ENCODE assay signal across 6 cellular contexts in the genomic region with DNA sequence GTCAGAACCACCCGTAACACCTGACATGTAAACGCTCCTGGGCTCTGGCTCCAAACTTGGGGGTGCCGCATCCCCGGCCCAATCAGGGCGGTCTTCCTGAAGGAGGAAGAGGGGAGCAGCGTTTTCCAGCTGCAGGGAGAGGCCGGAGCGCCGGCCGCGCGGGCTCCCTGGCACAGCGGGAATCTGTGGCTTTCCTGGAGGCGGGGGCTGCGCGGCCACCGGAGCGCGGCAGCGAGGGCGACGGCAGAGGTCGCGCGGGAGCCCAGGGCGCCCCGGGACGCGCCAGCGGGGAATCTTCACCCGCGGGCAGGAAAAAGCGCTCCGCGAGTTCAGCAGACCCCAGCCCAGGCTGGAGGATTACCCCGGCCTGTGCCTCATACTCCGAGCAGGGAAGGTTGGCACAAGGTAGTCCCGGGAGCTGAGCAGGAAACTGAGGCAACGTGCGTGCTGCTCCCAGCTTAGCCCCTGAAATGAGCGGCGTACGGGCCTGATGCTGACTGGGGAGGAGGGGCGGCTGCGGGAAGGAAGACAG.
DNase-seq lines count a peak whose midpoint lies in the region; ATAC-seq and TF ChIP-seq lines count a peak whose summit lies in the region.

No MANE protein-coding gene starts in this region.

- TF ChIP-seq CTCF in retinal pigment epithelial cell (conservative IDR thresholded peaks at IDR 0.05; ENCODE audit: low read depth, low read length) = no peak

- H3K4me3 ChIP-seq in HUES48 (ENCODE audit: low read depth, low read length) = peak overlapping the region; percentile 55
- H3K4me3 ChIP-seq in duodenal mucosa (ENCODE audit: low read depth in 1 of 2, low read length in 2 of 2) = peak overlapping the region; percentile 77 to 89
- H3K4me3 ChIP-seq in retinal pigment epithelial cell (ENCODE audit: low read length) = peak overlapping the region; percentile 57

- H3K9ac ChIP-seq in HUES48 (ENCODE audit: low read depth, low read length) (no peak overlapping the region), duodenal mucosa (ENCODE audit: low read depth in 1 of 2, low read length in 2 of 2) (peak overlapping the region; percentile 43 to 59)

- H3K27ac ChIP-seq in HUES48 (ENCODE audit: low read depth, low read length) (no peak overlapping the region), duodenal mucosa (ENCODE audit: low read depth, low read length) (peak overlapping the region; percentile 36)

- H3K9me3 ChIP-seq in HUES48 (ENCODE audit: control insufficient read depth, insufficient read depth, low read length) = no peaks in the 10 kb centered on the region
- no peaks in the 10 kb centered on the region for H3K9me3 ChIP-seq in duodenal mucosa (ENCODE audit: control insufficient read depth in 1 of 2, low read length in 2 of 2)

- DNase-seq in retinal pigment epithelial cell (ENCODE audit: low read depth) = no peak
- DNase-seq in NAMALWA (ENCODE audit: low spot score) = no peak
- no peak for DNase-seq in NOMO-1 treated with dmso at 0.1 percent for 144 hours (lab: John Stamatoyannopoulos, UW; ENCODE audit: unreplicated experiment)

- ATAC-seq in GM19452 (IDR thresholded peaks at IDR 0.05; ENCODE audit: unreplicated experiment) = peak; percentile 10

- H3K36me3 ChIP-seq in HUES48 (ENCODE audit: control insufficient read depth, insufficient read depth, low read length) (peaks cover 33% of the 10 kb centered on the region), duodenal mucosa (ENCODE audit: control insufficient read depth in 1 of 2, insufficient read depth in 2 of 2, low read length in 2 of 2) (peaks cover 0 to 3% of the 10 kb centered on the region in 2 donors)

- H3K4me1 ChIP-seq in HUES48 (ENCODE audit: control insufficient read depth, insufficient read depth, low read length) (peaks cover 32% of the 10 kb centered on the region), duodenal mucosa (ENCODE audit: control insufficient read depth in 1 of 2, insufficient read depth in 2 of 2, low read length in 2 of 2) (peaks cover 32 to 37% of the 10 kb centered on the region in 2 donors)

- H3K27me3 ChIP-seq in HUES48 (ENCODE audit: control insufficient read depth, insufficient read depth, low read length) (peaks cover 55% of the 10 kb centered on the region), duodenal mucosa (ENCODE audit: control insufficient read depth in 1 of 2, insufficient read depth in 2 of 2, low read length in 2 of 2) (peaks cover 14 to 33% of the 10 kb centered on the region in 2 donors)
